21 cellular contexts compared by ENCODE assay signal in genomic region chr2:237909075-237909695, GRCh38. TPM values are rescaled to one million over a fixed set of nuclear protein-coding genes. Genes with fewer than 3 reads are reported as not detected.
DNase-seq lines count a peak whose midpoint lies in the region; ATAC-seq and TF ChIP-seq lines count a peak whose summit lies in the region.
"Had no signal": no experiment of that assay in that cellular context is flagged by ENCODE, and none has a peak within 500 bp of the region (broad histone marks: within the 10 kb centered on the region; RNA-seq: fewer than 3 reads in every experiment).

No MANE protein-coding gene starts in this region.

- H3K27ac ChIP-seq in right atrium auricular region (peak overlapping the region; percentile 68 to 98), gastroesophageal sphincter (peak overlapping the region in 3 of 4 donors; percentile 1 to 28 (median 18)), sigmoid colon (peak overlapping the region in 2 of 4 donors; percentile 3 to 14), uterus (peak overlapping the region; percentile 51 to 55), colonic mucosa (no peak overlapping the region)
- H3K27ac ChIP-seq: BLaER1 treated with 17β-estradiol and CSF1 and Interleukin-3, amounts not matched to agents 10 nM and 100 nM had no signal

- intact Hi-C loops in cardiac septum (cut with DNase I), result no loop called here
- intact Hi-C loops in sigmoid colon (cut with DNase I), result no loop called here
- intact Hi-C loops in uterus (cut with DNase I; ENCODE audit: low total_unique reads), result no loop called here
- intact Hi-C loops in colonic mucosa (cut with DNase I), result no loop called here

- no peak for TF ChIP-seq CTCF in right atrium auricular region (IDR thresholded peaks at IDR 0.05)
- no peak for TF ChIP-seq CTCF in gastroesophageal sphincter (IDR thresholded peaks at IDR 0.05)
- no peak for TF ChIP-seq CTCF in sigmoid colon (IDR thresholded peaks at IDR 0.05)
- no peak for TF ChIP-seq CTCF in uterus (IDR thresholded peaks at IDR 0.05)
- TF ChIP-seq CTCF in colonic mucosa (IDR thresholded peaks at IDR 0.05), result no peak

- TF ChIP-seq POLR2A in gastroesophageal sphincter (IDR thresholded peaks at IDR 0.05) (no peak), sigmoid colon (IDR thresholded peaks at IDR 0.05) (no peak), uterus (IDR thresholded peaks at IDR 0.05) (no peak)

- H3K9ac ChIP-seq in colonic mucosa (ENCODE audit: low read depth in 2 of 2, low read length in 2 of 2), result no peak overlapping the region
- H3K9ac ChIP-seq: BLaER1 treated with 17β-estradiol and CSF1 and Interleukin-3, amounts not matched to agents 10 nM and 100 nM had no signal

- TF ChIP-seq EP300 in gastroesophageal sphincter (IDR thresholded peaks at IDR 0.05), result no peak
- no peak for TF ChIP-seq EP300 in sigmoid colon (IDR thresholded peaks at IDR 0.05)

- H3K4me3 ChIP-seq in right atrium auricular region, result no peak overlapping the region
- H3K4me3 ChIP-seq in gastroesophageal sphincter, result no peak overlapping the region
- H3K4me3 ChIP-seq in sigmoid colon, result no peak overlapping the region
- H3K4me3 ChIP-seq in uterus, result no peak overlapping the region
- no peak overlapping the region for H3K4me3 ChIP-seq in colonic mucosa
- H3K4me3 ChIP-seq: BLaER1 treated with 17β-estradiol and CSF1 and Interleukin-3, amounts not matched to agents 10 nM and 100 nM had no signal

- WGBS in gastroesophageal sphincter (ENCODE audit: low coverage in 1 of 2), 2 donors, result 97 to 100% methylated on average over 1 to 6 of the region's 13 CpGs
- WGBS in sigmoid colon, 2 donors, result 92 to 93% methylated on average over 13 of the region's 13 CpGs

- H3K36me3 ChIP-seq in right atrium auricular region (no peaks in the 10 kb centered on the region), gastroesophageal sphincter (peaks cover 0 to 25% of the 10 kb centered on the region in 2 donors), sigmoid colon (peaks cover 0 to 37% (median 5%) of the 10 kb centered on the region in 4 donors), uterus (no peaks in the 10 kb centered on the region), colonic mucosa (no peaks in the 10 kb centered on the region)
- H3K36me3 ChIP-seq: BLaER1 treated with 17β-estradiol and CSF1 and Interleukin-3, amounts not matched to agents 10 nM and 100 nM had no signal

- H3K27me3 ChIP-seq in right atrium auricular region (no peaks in the 10 kb centered on the region), gastroesophageal sphincter (no peaks in the 10 kb centered on the region), sigmoid colon (no peaks in the 10 kb centered on the region), uterus (no peaks in the 10 kb centered on the region), colonic mucosa (no peaks in the 10 kb centered on the region)
- H3K27me3 ChIP-seq: BLaER1 treated with 17β-estradiol and CSF1 and Interleukin-3, amounts not matched to agents 10 nM and 100 nM had no signal

- ATAC-seq in gastroesophageal sphincter (no peak), HG02973 (IDR thresholded peaks at IDR 0.05; ENCODE audit: unreplicated experiment) (no peak), GM18520 (IDR thresholded peaks at IDR 0.05; ENCODE audit: unreplicated experiment) (no peak)

- H3K4me1 ChIP-seq in right atrium auricular region (peaks cover 0 to 22% of the 10 kb centered on the region in 2 donors), gastroesophageal sphincter (peaks cover 0 to 21% (median 12%) of the 10 kb centered on the region in 3 donors), sigmoid colon (peaks cover 0 to 22% (median 16%) of the 10 kb centered on the region in 4 donors), uterus (peaks cover 0 to 7% of the 10 kb centered on the region in 2 donors), colonic mucosa (no peaks in the 10 kb centered on the region)

- H3K9me3 ChIP-seq in right atrium auricular region (peaks cover 4 to 13% of the 10 kb centered on the region in 2 donors), gastroesophageal sphincter (peaks cover 0 to 15% (median 0%) of the 10 kb centered on the region in 3 donors), sigmoid colon (no peaks in the 10 kb centered on the region), uterus (peaks cover 0 to 9% of the 10 kb centered on the region in 2 donors), colonic mucosa (no peaks in the 10 kb centered on the region)

- DNase-seq in right atrium auricular region (ENCODE audit: low spot score) (no peak), cardiac septum (ENCODE audit: low spot score) (no peak), sigmoid colon (peak; percentile 62), uterus (no peak), colonic mucosa (no peak)
- DNase-seq: CD4-positive, alpha-beta T cell; KG1; NCI-H1048; NCI-H1417; NCI-H1694; NCI-H2081; NCI-H2171; NCI-H226; NCI-H510A; NCI-H69; RPMI8226; SHP77 treated with DMSO at 0.1 percent for 48 hours had no signal

RNA-seq across cellular contexts. Expression of gene RAMP1, which starts 49.8 kb away (rescaled TPM):
- 100 to 1,000 TPM; 239 to 275 TPM for total RNA-seq in right atrium auricular region
- 253 TPM for total RNA-seq in cardiac septum
- total RNA-seq in gastroesophageal sphincter, result 100 to 1,000 TPM; 213 to 355 (median 286) TPM
- total RNA-seq in sigmoid colon, result 100 to 1,000 TPM; 324 to 788 (median 447) TPM
- 10 to 100 TPM in 2 of 3 donors, not detected in 1; 13.2 to 50.1 TPM for polyA plus RNA-seq in sigmoid colon
- 100 to 1,000 TPM in 3 of 4 donors, 10 to 100 TPM in 1; 44.1 to 591 (median 424) TPM for total RNA-seq in uterus
- total RNA-seq in colonic mucosa, result 10 to 100 TPM in 1 of 2 donors, 1 to 10 TPM in 1; 2.7 to 27.2 TPM
- total RNA-seq: CD4-positive, alpha-beta T cell had no signal

RNA-seq across cellular contexts. Expression of gene UBE2F, which starts 57.6 kb away (rescaled TPM):
- 10 to 100 TPM; 78.4 to 79.6 TPM for total RNA-seq in right atrium auricular region
- 61.0 TPM for total RNA-seq in cardiac septum
- 10 to 100 TPM; 85.0 to 99.5 (median 96.3) TPM for total RNA-seq in gastroesophageal sphincter
- 10 to 100 TPM; 50.7 to 81.5 (median 66.4) TPM for total RNA-seq in sigmoid colon
- polyA plus RNA-seq in sigmoid colon, result 100 to 1,000 TPM in 1 of 3 donors, 10 to 100 TPM in 2; 51.9 to 115 (median 73.3) TPM
- 10 to 100 TPM; 40.7 to 88.9 (median 64.9) TPM for total RNA-seq in uterus
- total RNA-seq in colonic mucosa, result 10 to 100 TPM; 51.8 to 54.7 TPM
